19 cellular contexts compared by ENCODE assay signal in genomic region chr5:67200809-67201562, GRCh38. TPM values are rescaled to one million over a fixed set of nuclear protein-coding genes. Genes with fewer than 3 reads are reported as not detected.
DNase-seq lines count a peak whose midpoint lies in the region; ATAC-seq lines count a peak whose summit lies in the region.
"Had no signal": no experiment of that assay in that cellular context is flagged by ENCODE, and none has a peak within 500 bp of the region (broad histone marks: within the 10 kb centered on the region; RNA-seq: fewer than 3 reads in every experiment).

No MANE protein-coding gene starts in this region.

- no peaks in the 10 kb centered on the region for H3K79me2 ChIP-seq in GM23248 (ENCODE audit: insufficient read depth)
- H3K79me2 ChIP-seq: parathyroid adenoma had no signal

- H3K9ac ChIP-seq in GM23248 = no peak overlapping the region
- H3K9ac ChIP-seq: parathyroid adenoma had no signal

- H3K4me3 Mint-ChIP-seq in activated naive CD4-positive, alpha-beta T cell treated with anti-CD3 and anti-CD28 coated beads, Interleukin-2, amount 50 U/mL, for 24 hours = peak overlapping the region; percentile 51
- no peak overlapping the region for H3K4me3 Mint-ChIP-seq in stimulated activated effector memory CD8-positive, alpha-beta T cell treated with anti-CD3 and anti-CD28 coated beads, Interleukin-12 subunit alpha, Interleukin-12 subunit beta, amount 100 ng/mL, for 72 hours
- H3K4me3 Mint-ChIP-seq: activated T-cell treated with anti-CD3 and anti-CD28 coated beads, Interleukin-2, amount 50 U/mL, for 4 hours; T-helper 17 cell had no signal

- H3K27ac ChIP-seq in KOPT-K1 (ENCODE audit: low read depth, low read length, poor library complexity, severe bottlenecking) = peak overlapping the region; percentile 8
- H3K27ac ChIP-seq in GM23248 = no peak overlapping the region
- H3K27ac ChIP-seq: colonic mucosa, parathyroid adenoma, Peyer's patch had no signal

- WGBS in GM23248 (ENCODE audit: low coverage in 1 of 2, low lambda C conversion rate in 2 of 2, missing lambda C conversion rate in 2 of 2), 2 experiments = 99 to 100% methylated on average over 2 of the region's 2 CpGs

- no peaks in the 10 kb centered on the region for H3K9me2 ChIP-seq in GM23248 (ENCODE audit: insufficient read depth)

- H3F3A ChIP-seq in GM23248 (ENCODE audit: insufficient read depth) = no peaks in the 10 kb centered on the region

- peaks cover 82% of the 10 kb centered on the region for H3K4me1 Mint-ChIP-seq in activated naive CD4-positive, alpha-beta T cell treated with anti-CD3 and anti-CD28 coated beads, Interleukin-2, amount 50 U/mL, for 24 hours
- peaks cover 53% of the 10 kb centered on the region for H3K4me1 Mint-ChIP-seq in stimulated activated effector memory CD8-positive, alpha-beta T cell treated with anti-CD3 and anti-CD28 coated beads, Interleukin-12 subunit alpha, Interleukin-12 subunit beta, amount 100 ng/mL, for 72 hours

- H3K27me3 Mint-ChIP-seq in activated naive CD4-positive, alpha-beta T cell treated with anti-CD3 and anti-CD28 coated beads, Interleukin-2, amount 50 U/mL, for 24 hours = no peaks in the 10 kb centered on the region
- H3K27me3 Mint-ChIP-seq: T-helper 17 cell had no signal

- in situ Hi-C loops in GM23248 (cut with MboI) = no loop called here

- H3K36me3 Mint-ChIP-seq in activated naive CD4-positive, alpha-beta T cell treated with anti-CD3 and anti-CD28 coated beads, Interleukin-2, amount 50 U/mL, for 24 hours = peaks cover 7% of the 10 kb centered on the region
- no peaks in the 10 kb centered on the region for H3K36me3 Mint-ChIP-seq in stimulated activated effector memory CD8-positive, alpha-beta T cell treated with anti-CD3 and anti-CD28 coated beads, Interleukin-12 subunit alpha, Interleukin-12 subunit beta, amount 100 ng/mL, for 72 hours

- H2AFZ ChIP-seq in GM23248 = no peak overlapping the region
- H2AFZ ChIP-seq: parathyroid adenoma had no signal

- H3K4me1 ChIP-seq in GM23248 (ENCODE audit: insufficient read depth) = no peaks in the 10 kb centered on the region
- H3K4me1 ChIP-seq: parathyroid adenoma had no signal

- H3K4me2 ChIP-seq in GM23248 (ENCODE audit: unreplicated experiment) = no peak overlapping the region
- H3K4me2 ChIP-seq: smooth muscle cell had no signal

- H4K20me1 ChIP-seq in GM23248 (ENCODE audit: insufficient read depth) = no peaks in the 10 kb centered on the region

- peak; percentile 32 for ATAC-seq in GM21528 (IDR thresholded peaks at IDR 0.05; ENCODE audit: low FRiP score, unreplicated experiment)
- no peak for ATAC-seq in stimulated activated effector memory CD8-positive, alpha-beta T cell treated with anti-CD3 and anti-CD28 coated beads, Interleukin-12 subunit alpha, Interleukin-12 subunit beta, amount 100 ng/mL, for 72 hours
- ATAC-seq: activated T-cell treated with anti-CD3 and anti-CD28 coated beads, Interleukin-2, amount 50 U/mL, for 4 hours; mucosa of descending colon; T-helper 17 cell had no signal

- H3K9me3 ChIP-seq in KOPT-K1 (ENCODE audit: insufficient read depth, low read length, poor library complexity, severe bottlenecking) (no peaks in the 10 kb centered on the region), GM23248 (ENCODE audit: low read depth) (no peaks in the 10 kb centered on the region)
- H3K9me3 ChIP-seq: colonic mucosa, mucosa of descending colon, Peyer's patch had no signal

- H3K4me3 ChIP-seq in GM23248 = no peak overlapping the region
- H3K4me3 ChIP-seq: colonic mucosa, mucosa of descending colon, Peyer's patch, smooth muscle cell had no signal

- H3K36me3 ChIP-seq in KOPT-K1 (ENCODE audit: insufficient read depth, low read length) = no peaks in the 10 kb centered on the region
- H3K36me3 ChIP-seq in GM23248 (ENCODE audit: low read depth) = no peaks in the 10 kb centered on the region
- H3K36me3 ChIP-seq: colonic mucosa, Peyer's patch had no signal

- DNase-seq in activated naive CD4-positive, alpha-beta T cell (lab: John Stamatoyannopoulos, UW) = no peak
- no peak for DNase-seq in stimulated activated effector memory CD8-positive, alpha-beta T cell treated with anti-CD3 and anti-CD28 coated beads, Interleukin-12 subunit alpha, Interleukin-12 subunit beta, amount 100 ng/mL, for 72 hours (ENCODE audit: low spot score in 2 of 2)
- no peak for DNase-seq in NCI-H82 (lab: John Stamatoyannopoulos, UW)
- DNase-seq in SW 1271 (lab: John Stamatoyannopoulos, UW) = no peak
- DNase-seq in GM23248 = no peak
- DNase-seq: activated T-cell treated with anti-CD3 and anti-CD28 coated beads, Interleukin-2, amount 50 U/mL, for 4 hours; anterior cingulate cortex; colonic mucosa; DMS 273 treated with DMSO at 0.1 percent for 48 hours; mucosa of descending colon; NCI-H146; NCI-H510A treated with DMSO at 0.1 percent for 48 hours; Peyer's patch; T-helper 17 cell had no signal

- H3K9me3 Mint-ChIP-seq in activated naive CD4-positive, alpha-beta T cell treated with anti-CD3 and anti-CD28 coated beads, Interleukin-2, amount 50 U/mL, for 24 hours = no peaks in the 10 kb centered on the region
- H3K9me3 Mint-ChIP-seq in stimulated activated effector memory CD8-positive, alpha-beta T cell treated with anti-CD3 and anti-CD28 coated beads, Interleukin-12 subunit alpha, Interleukin-12 subunit beta, amount 100 ng/mL, for 72 hours = peaks cover 6% of the 10 kb centered on the region

- H3K27me3 ChIP-seq in GM23248 (replicated peaks; ENCODE audit: insufficient read depth) = no peaks in the 10 kb centered on the region
- H3K27me3 ChIP-seq: colonic mucosa, Peyer's patch had no signal

- H3K27ac Mint-ChIP-seq in activated naive CD4-positive, alpha-beta T cell treated with anti-CD3 and anti-CD28 coated beads, Interleukin-2, amount 50 U/mL, for 24 hours = peak overlapping the region; percentile 46
- peak overlapping the region; percentile 48 for H3K27ac Mint-ChIP-seq in stimulated activated effector memory CD8-positive, alpha-beta T cell treated with anti-CD3 and anti-CD28 coated beads, Interleukin-12 subunit alpha, Interleukin-12 subunit beta, amount 100 ng/mL, for 72 hours

RNA-seq across cellular contexts. Expression of gene CD180, which starts 4.4 kb away (rescaled TPM):
- not detected in 2 replicates for total RNA-seq in GM23248 (2014; rRNA removed; shearing (Covaris generic))
- not detected in 2 replicates for polyA plus RNA-seq in GM23248 (2016; fragmentation: Nextera tagmentation; extraction: Ambion mirVana)
- total RNA-seq: smooth muscle cell had no signal
- polyA plus RNA-seq: smooth muscle cell had no signal
